In genomic region chr5:19625562-19625961, GRCh38 we compare ENCODE assay signal across 17 cellular contexts.
DNase-seq lines count a peak whose midpoint lies in the region; ATAC-seq and TF ChIP-seq lines count a peak whose summit lies in the region.
"Had no signal": no experiment of that assay in that cellular context is flagged by ENCODE, and none has a peak within 500 bp of the region (broad histone marks: within the 10 kb centered on the region; RNA-seq: fewer than 3 reads in every experiment).

No MANE protein-coding gene starts in this region.

- H3K9me3 ChIP-seq in tibial artery: no peaks in the 10 kb centered on the region
- H3K9me3 ChIP-seq: BLaER1, Caco-2, HAP-1 had no signal

- intact Hi-C loops in tibial artery (cut with DNase I; ENCODE audit: low total_unique reads): no loop called here

- DNase-seq in NCI-H2171 treated with DMSO at 0.1 percent for 48 hours (lab: John Stamatoyannopoulos, UW) (peak; percentile 13), NCI-H2171 (lab: John Stamatoyannopoulos, UW) (no peak), HCEC 1CT (peak; percentile 10), nephron progenitor cell (no peak), NCI-H526 (lab: John Stamatoyannopoulos, UW) (no peak), tibial artery (no peak)
- DNase-seq: Caco-2; CD4-positive, CD25-positive, alpha-beta regulatory T cell; CD8-positive, alpha-beta T cell; DMS153; DND-41 had no signal

- no peaks in the 10 kb centered on the region for H3K36me3 ChIP-seq in tibial artery
- H3K36me3 ChIP-seq: BLaER1, HAP-1 had no signal

- H3K4me3 Mint-ChIP-seq in nephron progenitor cell: no peak overlapping the region
- H3K4me3 Mint-ChIP-seq: B cell; CD4-positive, CD25-positive, alpha-beta regulatory T cell; CD8-positive, alpha-beta T cell had no signal

- H3K9me3 Mint-ChIP-seq in nephron progenitor cell: no peaks in the 10 kb centered on the region

- H3K4me3 ChIP-seq in tibial artery: no peak overlapping the region
- H3K4me3 ChIP-seq: BLaER1, HAP-1 had no signal

- H3K4me1 Mint-ChIP-seq in nephron progenitor cell: peaks cover 7% of the 10 kb centered on the region
- H3K4me1 Mint-ChIP-seq: B cell; CD4-positive, CD25-positive, alpha-beta regulatory T cell had no signal

- H3K4me1 ChIP-seq in tibial artery: no peaks in the 10 kb centered on the region
- H3K4me1 ChIP-seq: BLaER1, Caco-2, HAP-1 had no signal

- H3K27me3 Mint-ChIP-seq in nephron progenitor cell (ENCODE audit: low read depth, poor library complexity): no peaks in the 10 kb centered on the region
- H3K27me3 Mint-ChIP-seq: B cell; CD4-positive, CD25-positive, alpha-beta regulatory T cell had no signal

- H3K27ac Mint-ChIP-seq in nephron progenitor cell: peak overlapping the region; percentile 58
- H3K27ac Mint-ChIP-seq: B cell; CD4-positive, CD25-positive, alpha-beta regulatory T cell; CD8-positive, alpha-beta T cell had no signal

- no peaks in the 10 kb centered on the region for H3K36me3 Mint-ChIP-seq in nephron progenitor cell (ENCODE audit: low read depth)
- H3K36me3 Mint-ChIP-seq: CD4-positive, CD25-positive, alpha-beta regulatory T cell; CD8-positive, alpha-beta T cell had no signal

- no peaks in the 10 kb centered on the region for H3K27me3 ChIP-seq in tibial artery
- H3K27me3 ChIP-seq: BLaER1 had no signal

- TF ChIP-seq CTCF in nephron progenitor cell (IDR thresholded peaks at IDR 0.05) (no peak), tibial artery (IDR thresholded peaks at IDR 0.05) (no peak)

- ATAC-seq in HG02938 (IDR thresholded peaks at IDR 0.05; ENCODE audit: unreplicated experiment): no peak
- ATAC-seq: CD8-positive, alpha-beta T cell had no signal

- H3K27ac ChIP-seq in tibial artery: no peak overlapping the region
- H3K27ac ChIP-seq: 22Rv1, BLaER1, C4-2B had no signal

Comparison
In these comparisons a context has a peak if more than half of its experiments do, and no peak if none do; other contexts are left out.
1. DNase-seq: peak in NCI-H2171 treated with DMSO at 0.1 percent for 48 hours (single experiment) and HCEC 1CT (single experiment); none in NCI-H2171 (single experiment), nephron progenitor cell (single experiment), NCI-H526 (0 of 2) and tibial artery (0 of 2).